ENCODE assay signal across 26 cellular contexts in genomic region chr11:114818382-114818781, GRCh38.
"Had no signal": no experiment of that assay in that cellular context is flagged by ENCODE, and none has a peak within 500 bp of the region (broad histone marks: within the 10 kb centered on the region; RNA-seq: fewer than 3 reads in every experiment).

No MANE protein-coding gene starts in this region.

- H3K36me3 ChIP-seq: esophagus squamous epithelium, lower lobe of right lung, neutrophil, pancreas, right lobe of liver, suprapubic skin, transverse colon, upper lobe of right lung, uterus had no signal

- H3K27ac Mint-ChIP-seq: naive thymus-derived CD8-positive, alpha-beta T cell; nephron progenitor cell; stimulated activated naive CD8-positive, alpha-beta T cell treated with anti-CD3 and anti-CD28 coated beads, Interleukin-15, amount 100 ng/mL, for 72 hours had no signal

- H3K36me3 Mint-ChIP-seq: naive thymus-derived CD8-positive, alpha-beta T cell had no signal

- DNase-seq: dermis blood vessel endothelial cell; effector memory CD4-positive, alpha-beta T cell; erythroblast; esophagus squamous epithelium; foreskin melanocyte; glutamatergic neuron; left ventricle myocardium superior; lower lobe of right lung; naive thymus-derived CD8-positive, alpha-beta T cell; nephron progenitor cell; pancreas; right lobe of liver; small intestine; stimulated activated CD4-positive, alpha-beta T cell treated with anti-CD3 and anti-CD28 coated beads, Interleukin-15, amount 100 ng/mL, for 24 hours; stimulated activated CD4-positive, alpha-beta T cell treated with anti-CD3 and anti-CD28 coated beads, Interleukin-2, amount 100 ng/mL, for 48 hours; stimulated activated CD8-positive, alpha-beta memory T cell treated with anti-CD3 and anti-CD28 coated beads, Interleukin-4, amount 100 ng/mL, for 48 hours; stimulated activated naive CD4-positive, alpha-beta T cell; stimulated activated naive CD8-positive, alpha-beta T cell treated with anti-CD3 and anti-CD28 coated beads, Interleukin-15, amount 100 ng/mL, for 72 hours; transverse colon; upper lobe of right lung; uterus had no signal

- H3K27me3 Mint-ChIP-seq: stimulated activated naive CD8-positive, alpha-beta T cell treated with anti-CD3 and anti-CD28 coated beads, Interleukin-15, amount 100 ng/mL, for 72 hours had no signal

- H3K27me3 ChIP-seq: pancreas, right lobe of liver, upper lobe of right lung, uterus had no signal

- ATAC-seq: left ventricle myocardium superior; naive thymus-derived CD8-positive, alpha-beta T cell; pancreas; right lobe of liver; stimulated activated naive CD8-positive, alpha-beta T cell treated with anti-CD3 and anti-CD28 coated beads, Interleukin-15, amount 100 ng/mL, for 72 hours had no signal

- H3K4me1 ChIP-seq: esophagus squamous epithelium, lower lobe of right lung, pancreas, right lobe of liver, suprapubic skin, transverse colon, upper lobe of right lung, uterus had no signal

- FAIRE-seq: endometrium, keratinocyte, pancreas, small intestine had no signal

- H3K4me1 Mint-ChIP-seq: naive thymus-derived CD8-positive, alpha-beta T cell; stimulated activated naive CD8-positive, alpha-beta T cell treated with anti-CD3 and anti-CD28 coated beads, Interleukin-15, amount 100 ng/mL, for 72 hours had no signal

- H3K4me3 Mint-ChIP-seq: naive thymus-derived CD8-positive, alpha-beta T cell; nephron progenitor cell; stimulated activated naive CD8-positive, alpha-beta T cell treated with anti-CD3 and anti-CD28 coated beads, Interleukin-15, amount 100 ng/mL, for 72 hours had no signal

- H3K4me3 ChIP-seq: coronary artery, esophagus squamous epithelium, lower lobe of right lung, pancreas, right lobe of liver, suprapubic skin, transverse colon, upper lobe of right lung, uterus had no signal

- H3K9me3 ChIP-seq: esophagus squamous epithelium, lower lobe of right lung, neutrophil, pancreas, right lobe of liver, suprapubic skin, transverse colon, upper lobe of right lung, uterus had no signal

- H3K27ac ChIP-seq: coronary artery, esophagus squamous epithelium, lower lobe of right lung, neutrophil, pancreas, right lobe of liver, suprapubic skin, transverse colon, upper lobe of right lung, uterus had no signal
